In the genomic region with DNA sequence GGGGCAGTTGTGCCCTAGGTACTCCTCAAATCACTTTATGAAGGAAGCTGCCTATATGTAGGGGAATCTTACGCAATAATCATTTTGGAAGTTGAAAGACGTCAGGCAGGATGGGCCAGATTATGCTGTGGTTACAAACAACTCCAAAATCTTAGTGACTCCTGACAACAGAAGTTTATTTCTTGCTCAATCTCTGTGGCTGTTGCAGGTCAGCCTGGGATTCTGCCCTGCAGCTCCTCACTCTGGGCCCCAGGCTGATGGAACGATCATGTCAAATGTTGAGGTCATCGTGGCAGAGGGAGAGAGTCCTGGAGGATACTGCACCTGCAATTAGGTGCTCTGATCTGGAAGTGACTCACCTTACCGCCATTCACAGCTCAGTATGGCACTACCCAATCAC, we compare ENCODE assay signal across 25 cellular contexts.
A peak's percentile ranks its signal among the peaks of the same experiment; 100 is the strongest.
DNase-seq lines count a peak whose midpoint lies in the region; ATAC-seq, FAIRE-seq and TF ChIP-seq lines count a peak whose summit lies in the region.
"Had no signal": no experiment of that assay in that cellular context is flagged by ENCODE, and none has a peak within 500 bp of the region (broad histone marks: within the 10 kb centered on the region; RNA-seq: fewer than 3 reads in every experiment).

No MANE protein-coding gene starts in this region.

- TF ChIP-seq CTCF in NB4 (IDR thresholded peaks at IDR 0.05; ENCODE audit: low read depth, low read length) (no peak), mammary epithelial cell (conservative IDR thresholded peaks at IDR 0.05 in 1 of 2, IDR thresholded peaks at IDR 0.05 in 1 of 2; ENCODE audit: extremely low read depth in 1 of 2, insufficient read depth in 1 of 2, low read depth in 1 of 2, low read length in 2 of 2) (no peak), HepG2 (CRISPR knock-in tag; IDR thresholded peaks at IDR 0.05) (no peak), smooth muscle cell (IDR thresholded peaks at IDR 0.05; ENCODE audit: borderline replicate concordance, insufficient read depth, poor library complexity, severe bottlenecking) (no peak)

- H3K9ac ChIP-seq in GM23248 (no peak overlapping the region), mammary epithelial cell (ENCODE audit: insufficient read depth, low read length) (no peak overlapping the region), HepG2 (ENCODE audit: insufficient read depth, low read depth, low read length) (no peak overlapping the region), smooth muscle cell (ENCODE audit: low read depth) (no peak overlapping the region)
- H3K9ac ChIP-seq: BLaER1 had no signal

- H3K79me2 ChIP-seq in GM23248 (ENCODE audit: insufficient read depth) = no peaks in the 10 kb centered on the region
- H3K79me2 ChIP-seq in mammary epithelial cell (ENCODE audit: insufficient read depth, low read length) = no peaks in the 10 kb centered on the region
- no peaks in the 10 kb centered on the region for H3K79me2 ChIP-seq in HepG2 (ENCODE audit: insufficient read depth, low read length)
- no peaks in the 10 kb centered on the region for H3K79me2 ChIP-seq in smooth muscle cell (ENCODE audit: low read depth)

- peak; percentile 15 for DNase-seq in GM23248
- DNase-seq in NB4 (ENCODE audit: low read depth) = peak; percentile 64
- DNase-seq in mammary epithelial cell = peak; percentile 14
- DNase-seq in HepG2 (ENCODE audit: low spot score) = no peak
- no peak for DNase-seq in head of caudate nucleus
- no peak for DNase-seq in mesenteric fat pad (ENCODE audit: low spot score)
- no peak for DNase-seq in DMS153 (lab: John Stamatoyannopoulos, UW)
- DNase-seq in smooth muscle cell (lab: John Stamatoyannopoulos, UW; ENCODE audit: unreplicated experiment) = no peak
- DNase-seq: activated CD4-positive, alpha-beta T cell treated with anti-CD3 and anti-CD28 coated beads for 1 hour; activated CD8-positive, alpha-beta memory T cell treated with anti-CD3 and anti-CD28 coated beads, Interleukin-2, amount 50 U/mL, for 4 hours; activated gamma-delta T cell treated with Interleukin-2 at 50 U/mL for 16 hours; H7; mesendoderm; MG63; NCI-H1930; NCI-H446; posterior cingulate gyrus; SJCRH30 had no signal

- H3K4me3 ChIP-seq in GM23248 = no peak overlapping the region
- H3K4me3 ChIP-seq in NB4 (ENCODE audit: low read depth, low read length) = no peak overlapping the region
- no peak overlapping the region for H3K4me3 ChIP-seq in mammary epithelial cell (replicated peaks in 1 of 3; ENCODE audit: insufficient read depth in 1 of 3, low read depth in 2 of 3, low read length in 3 of 3)
- no peak overlapping the region for H3K4me3 ChIP-seq in HepG2 (replicated peaks in 1 of 3; ENCODE audit: insufficient read depth in 1 of 3, low read depth in 2 of 3, low read length in 3 of 3)
- no peak overlapping the region for H3K4me3 ChIP-seq in smooth muscle cell
- H3K4me3 ChIP-seq: ascending aorta, BLaER1, MG63, SJCRH30, tibial nerve had no signal

- no peak for TF ChIP-seq EP300 in HepG2 (IDR thresholded peaks at IDR 0.05; ENCODE audit: low read depth in 2 of 2, low read length in 2 of 2)
- no peak for TF ChIP-seq EP300 in HepG2 (CRISPR knock-in tag; IDR thresholded peaks at IDR 0.05; ENCODE audit: borderline replicate concordance)

- POLR2A ChIA-PET in HepG2 (lab: Yijun Ruan, JAX) = no interaction called here

- no peaks in the 10 kb centered on the region for H3K9me2 ChIP-seq in GM23248 (ENCODE audit: insufficient read depth)

- no peak overlapping the region for H3K27ac ChIP-seq in GM23248
- no peak overlapping the region for H3K27ac ChIP-seq in mammary epithelial cell (ENCODE audit: insufficient read depth, low read depth, low read length)
- H3K27ac ChIP-seq in HepG2 (ENCODE audit: extremely low read length, insufficient read depth, low read length) = no peak overlapping the region
- H3K27ac ChIP-seq in smooth muscle cell (ENCODE audit: low read depth) = no peak overlapping the region
- H3K27ac ChIP-seq: ascending aorta, BLaER1, SJCRH30, tibial nerve had no signal

- H4K20me1 ChIP-seq in GM23248 (ENCODE audit: insufficient read depth) (no peaks in the 10 kb centered on the region), mammary epithelial cell (ENCODE audit: insufficient read depth, low read length) (no peaks in the 10 kb centered on the region), HepG2 (ENCODE audit: insufficient read depth, low read length) (no peaks in the 10 kb centered on the region), smooth muscle cell (ENCODE audit: low read depth) (no peaks in the 10 kb centered on the region)
- H4K20me1 ChIP-seq: BLaER1 had no signal

- H3K27me3 ChIP-seq in GM23248 (replicated peaks; ENCODE audit: insufficient read depth) (no peaks in the 10 kb centered on the region), mammary epithelial cell (ENCODE audit: insufficient read depth, low read length) (peaks cover 1% of the 10 kb centered on the region), HepG2 (ENCODE audit: control insufficient read depth in 1 of 2, insufficient read depth in 2 of 2, low read length in 2 of 2) (no peaks in the 10 kb centered on the region), smooth muscle cell (ENCODE audit: low read depth) (no peaks in the 10 kb centered on the region)
- H3K27me3 ChIP-seq: ascending aorta, BLaER1, MG63, SJCRH30, tibial nerve had no signal

- CTCF ChIA-PET in mammary epithelial cell (lab: Charles Lee; ENCODE audit: low non-redundant PET) = no interaction called here
- CTCF ChIA-PET in HepG2 (lab: Yijun Ruan, JAX; ENCODE audit: low intra/inter-chr PET ratio, low total read pairs) = no interaction called here

- no peak for FAIRE-seq in HepG2 (lab: Jason Lieb, UNC)
- FAIRE-seq: endothelial cell of umbilical vein, HTR-8/SVneo, islet of Langerhans had no signal

- ATAC-seq in HepG2 = no peak
- ATAC-seq: natural killer cell treated with Interleukin-12 subunit alpha and Interleukin-12 subunit beta and Interleukin-15 and Interleukin-18, amount 100 ng/mL, for 72 hours had no signal

- BruUV-seq in mammary epithelial cell (replicated peaks; lab: Mats Ljungman, UMichigan) (no TSS peak), HepG2 (replicated peaks; lab: Mats Ljungman, UMichigan) (no TSS peak)

- dilution Hi-C loops in mammary epithelial cell (cut with HindIII; ENCODE audit: low sequenced_read_pairs) = no loop called here

- H3K4me2 ChIP-seq in GM23248 (ENCODE audit: unreplicated experiment) = no peak overlapping the region
- H3K4me2 ChIP-seq in mammary epithelial cell (ENCODE audit: insufficient read depth, low read depth, low read length) = no peak overlapping the region
- no peak overlapping the region for H3K4me2 ChIP-seq in HepG2 (ENCODE audit: low read depth, low read length)
- H3K4me2 ChIP-seq in smooth muscle cell = no peak overlapping the region
- H3K4me2 ChIP-seq: BLaER1 had no signal

- H3F3A ChIP-seq in GM23248 (ENCODE audit: insufficient read depth) (no peaks in the 10 kb centered on the region), smooth muscle cell (ENCODE audit: low read depth) (no peaks in the 10 kb centered on the region)

- TF ChIP-seq POLR2A in NB4 (IDR thresholded peaks at IDR 0.05; ENCODE audit: extremely low read depth, insufficient read length) = no peak
- no peak for TF ChIP-seq POLR2A in HepG2 (IDR thresholded peaks at IDR 0.05; ENCODE audit: insufficient read depth in 1 of 2, low read depth in 2 of 2, low read length in 2 of 2)

- H3K4me1 ChIP-seq in GM23248 (ENCODE audit: insufficient read depth) (no peaks in the 10 kb centered on the region), mammary epithelial cell (ENCODE audit: insufficient read depth, low read length) (no peaks in the 10 kb centered on the region), HepG2 (ENCODE audit: insufficient read depth, low read length) (no peaks in the 10 kb centered on the region), smooth muscle cell (ENCODE audit: low read depth) (peaks cover 9% of the 10 kb centered on the region)
- H3K4me1 ChIP-seq: ascending aorta, SJCRH30, tibial nerve had no signal

- H3K36me3 ChIP-seq in GM23248 (ENCODE audit: low read depth) (no peaks in the 10 kb centered on the region), mammary epithelial cell (ENCODE audit: insufficient read depth, low read length) (no peaks in the 10 kb centered on the region), HepG2 (replicated peaks in 1 of 2; ENCODE audit: control insufficient read depth in 1 of 2, insufficient read depth in 2 of 2, low read length in 2 of 2) (no peaks in the 10 kb centered on the region), smooth muscle cell (ENCODE audit: low read depth) (no peaks in the 10 kb centered on the region)
- H3K36me3 ChIP-seq: ascending aorta, BLaER1, MG63, SJCRH30, tibial nerve had no signal

- TF ChIP-seq RAD21 in HepG2 (CRISPR knock-in tag; IDR thresholded peaks at IDR 0.05) = no peak

- intact Hi-C loops in mammary epithelial cell (cut with micrococcal nuclease) = loop anchor here (10.0 kb wide), 1 partner anchor 155 kb away; no protein-coding TSS in a partner anchor
- intact Hi-C loops in HepG2 (cut with micrococcal nuclease; ENCODE audit: unreplicated experiment) = no loop called here
- intact Hi-C loops in head of caudate nucleus (cut with DNase I) = no loop called here

- H2AFZ ChIP-seq in GM23248 (no peak overlapping the region), mammary epithelial cell (ENCODE audit: low read depth, low read length) (no peak overlapping the region), HepG2 (ENCODE audit: low read length) (no peak overlapping the region), smooth muscle cell (ENCODE audit: low read depth) (no peak overlapping the region)

- in situ Hi-C loops in GM23248 (cut with MboI) = no loop called here
- in situ Hi-C loops in mammary epithelial cell (cut with MboI; ENCODE audit: low sequenced_read_pairs in 2 of 2) = no loop called here
- in situ Hi-C loops in HepG2 (cut with HindIII; ENCODE audit: extremely low pct_ligation_motif_present, low pct_unique_long_range_greater_than_20kb) = no loop called here

- 91 to 98% methylated on average over 5 of the region's 5 CpGs for WGBS in GM23248 (ENCODE audit: low coverage in 1 of 2, low lambda C conversion rate in 2 of 2, missing lambda C conversion rate in 2 of 2), 2 experiments
- WGBS in mammary epithelial cell (ENCODE audit: low coverage, missing lambda C conversion rate) = 60% methylated on average over 5 of the region's 5 CpGs
- WGBS in HepG2 (ENCODE audit: low lambda C conversion rate) = 84% methylated on average over 3 of the region's 5 CpGs
- WGBS in smooth muscle cell (ENCODE audit: low lambda C conversion rate) = 64% methylated on average over 5 of the region's 5 CpGs

- no peaks in the 10 kb centered on the region for H3K9me3 ChIP-seq in GM23248 (ENCODE audit: low read depth)
- H3K9me3 ChIP-seq in mammary epithelial cell (replicated peaks; ENCODE audit: insufficient read depth, low read length) = no peaks in the 10 kb centered on the region
- H3K9me3 ChIP-seq in HepG2 (ENCODE audit: low read length) = no peaks in the 10 kb centered on the region
- H3K9me3 ChIP-seq in smooth muscle cell (replicated peaks; ENCODE audit: low read depth) = no peaks in the 10 kb centered on the region
- H3K9me3 ChIP-seq: ascending aorta, BLaER1, MG63, SJCRH30, tibial nerve had no signal

TF ChIP-seq in HepG2, 621 proteins besides CTCF, POLR2A, EP300 and RAD21:
- TF ChIP-seq ZSCAN20 (CRISPR knock-in tag; IDR thresholded peaks at IDR 0.05; ENCODE audit: borderline replicate concordance) = no peak
- TF ChIP-seq CEBPG (CRISPR knock-in tag; IDR thresholded peaks at IDR 0.05) = peak; percentile 58
- TF ChIP-seq CEBPB (IDR thresholded peaks at IDR 0.05; ENCODE audit: borderline replicate concordance, low read depth, low read length) = peak; percentile 92

Comparison
In these comparisons a context has a peak if more than half of its experiments do, and no peak if none do; other contexts are left out.
1. DNase-seq: peak in GM23248 (single experiment), NB4 (single experiment) and mammary epithelial cell (single experiment); none in HepG2 (single experiment), head of caudate nucleus (0 of 42), mesenteric fat pad (single experiment), DMS153 (single experiment) and smooth muscle cell (single experiment).